11 cellular contexts compared by ENCODE assay signal in genomic region chr1:15578921-15579682, GRCh38. TPM values are rescaled to one million over a fixed set of nuclear protein-coding genes. Genes with fewer than 3 reads are reported as not detected.
DNase-seq lines count a peak whose midpoint lies in the region; ATAC-seq and TF ChIP-seq lines count a peak whose summit lies in the region.
"Had no signal": no experiment of that assay in that cellular context is flagged by ENCODE, and none has a peak within 500 bp of the region (broad histone marks: within the 10 kb centered on the region; RNA-seq: fewer than 3 reads in every experiment).

No MANE protein-coding gene starts in this region.

- H3K4me3 Mint-ChIP-seq in activated T-helper 17 cell treated with anti-CD3 and anti-CD28 coated beads, Interleukin-2, amount 50 U/mL, for 72 hours: peak overlapping the region; percentile 76
- peak overlapping the region; percentile 51 to 83 (median 76) for H3K4me3 Mint-ChIP-seq in naive thymus-derived CD4-positive, alpha-beta T cell

- H3K27me3 Mint-ChIP-seq in activated T-helper 17 cell treated with anti-CD3 and anti-CD28 coated beads, Interleukin-2, amount 50 U/mL, for 72 hours: no peaks in the 10 kb centered on the region
- no peaks in the 10 kb centered on the region for H3K27me3 Mint-ChIP-seq in naive thymus-derived CD4-positive, alpha-beta T cell

- DNase-seq in GM06990 (ENCODE audit: extremely low read depth, insufficient read length): peak; percentile 39
- DNase-seq in naive thymus-derived CD4-positive, alpha-beta T cell: peak in 8 of 9 donors; percentile 32 to 83 (median 76)
- DNase-seq in NCI-H2171 treated with DMSO at 0.1 percent for 48 hours (lab: John Stamatoyannopoulos, UW): no peak
- DNase-seq in ureter (ENCODE audit: low spot score): no peak
- DNase-seq in WERI-Rb-1: no peak
- no peak for DNase-seq in prostate gland (ENCODE audit: low spot score)
- DNase-seq: body of pancreas, heart right ventricle had no signal

- peaks cover 2% of the 10 kb centered on the region for H3K36me3 ChIP-seq in GM06990 (ENCODE audit: control insufficient read depth, insufficient read depth, low read length)
- H3K36me3 ChIP-seq in naive thymus-derived CD4-positive, alpha-beta T cell (ENCODE audit: control insufficient read depth in 2 of 3, insufficient read depth in 3 of 3, low read length in 3 of 3): peaks cover 0 to 14% (median 0%) of the 10 kb centered on the region in 3 experiments
- no peaks in the 10 kb centered on the region for H3K36me3 ChIP-seq in WERI-Rb-1
- no peaks in the 10 kb centered on the region for H3K36me3 ChIP-seq in prostate gland
- H3K36me3 ChIP-seq: thoracic aorta had no signal

- intact Hi-C loops in naive thymus-derived CD4-positive, alpha-beta T cell (cut with micrococcal nuclease): loop anchor here (1.0 to 5.0 kb wide), 4 partner anchors 24 to 163 kb away; partner anchors contain the start of genes DNAJC16 (in 2 of the 2), DDI2 (in 1 of the 2) and TMEM82 (in 1 of the 2)
- intact Hi-C loops in prostate gland (cut with DNase I): no loop called here

- H3K27ac ChIP-seq in naive thymus-derived CD4-positive, alpha-beta T cell (ENCODE audit: low read depth, low read length): peak overlapping the region; percentile 75
- no peak overlapping the region for H3K27ac ChIP-seq in WERI-Rb-1
- no peak overlapping the region for H3K27ac ChIP-seq in prostate gland
- H3K27ac ChIP-seq: body of pancreas, thoracic aorta had no signal

- no peak for TF ChIP-seq POLR2A in prostate gland (IDR thresholded peaks at IDR 0.05)

- CTCF ChIA-PET in naive thymus-derived CD4-positive, alpha-beta T cell (lab: Charles Lee): interaction anchor here (0.6 to 1.9 kb wide), 5 partner anchors 9 to 106 kb away, joined by 3 to 7 read pairs (median 4); no protein-coding TSS in a partner anchor

- peaks cover 29% of the 10 kb centered on the region for H3K36me3 Mint-ChIP-seq in activated T-helper 17 cell treated with anti-CD3 and anti-CD28 coated beads, Interleukin-2, amount 50 U/mL, for 72 hours (ENCODE audit: low read depth)
- peaks cover 5 to 25% (median 15%) of the 10 kb centered on the region in 5 donors for H3K36me3 Mint-ChIP-seq in naive thymus-derived CD4-positive, alpha-beta T cell

- TF ChIP-seq CTCF in GM06990 (IDR thresholded peaks at IDR 0.05; ENCODE audit: insufficient read depth, low read length, poor library complexity, severe bottlenecking): no peak
- no peak for TF ChIP-seq CTCF in WERI-Rb-1 (IDR thresholded peaks at IDR 0.05; ENCODE audit: low read depth, low read length)
- no peak for TF ChIP-seq CTCF in prostate gland (IDR thresholded peaks at IDR 0.05)

- no peaks in the 10 kb centered on the region for H3K27me3 ChIP-seq in GM06990 (replicated peaks; ENCODE audit: control insufficient read depth, insufficient read depth, low read length)
- no peaks in the 10 kb centered on the region for H3K27me3 ChIP-seq in naive thymus-derived CD4-positive, alpha-beta T cell (ENCODE audit: control insufficient read depth in 2 of 2, insufficient read depth in 2 of 2, low read length in 2 of 2)
- no peaks in the 10 kb centered on the region for H3K27me3 ChIP-seq in WERI-Rb-1 (ENCODE audit: insufficient read depth, low read depth, severe bottlenecking)
- no peaks in the 10 kb centered on the region for H3K27me3 ChIP-seq in prostate gland (replicated peaks; ENCODE audit: insufficient read depth)
- H3K27me3 ChIP-seq: body of pancreas had no signal

- H3K9me3 ChIP-seq in naive thymus-derived CD4-positive, alpha-beta T cell (ENCODE audit: control insufficient read depth in 2 of 3, low read length in 3 of 3): no peaks in the 10 kb centered on the region
- H3K9me3 ChIP-seq in WERI-Rb-1 (ENCODE audit: severe bottlenecking) (no peaks in the 10 kb centered on the region), prostate gland (no peaks in the 10 kb centered on the region)
- H3K9me3 ChIP-seq: body of pancreas, heart right ventricle, thoracic aorta had no signal

- H3K4me3 ChIP-seq in GM06990 (replicated peaks; ENCODE audit: low read depth, low read length) (no peak overlapping the region), WERI-Rb-1 (ENCODE audit: low read depth, low read length) (no peak overlapping the region), prostate gland (no peak overlapping the region)
- peak overlapping the region; percentile 33 for H3K4me3 ChIP-seq in naive thymus-derived CD4-positive, alpha-beta T cell (ENCODE audit: low read length)
- H3K4me3 ChIP-seq: body of pancreas, heart right ventricle, thoracic aorta had no signal

- H3K27ac Mint-ChIP-seq in activated T-helper 17 cell treated with anti-CD3 and anti-CD28 coated beads, Interleukin-2, amount 50 U/mL, for 72 hours: peak overlapping the region; percentile 94
- H3K27ac Mint-ChIP-seq in naive thymus-derived CD4-positive, alpha-beta T cell: peak overlapping the region; percentile 91 to 99 (median 96)

- H3K9me3 Mint-ChIP-seq in activated T-helper 17 cell treated with anti-CD3 and anti-CD28 coated beads, Interleukin-2, amount 50 U/mL, for 72 hours: no peaks in the 10 kb centered on the region
- H3K9me3 Mint-ChIP-seq in naive thymus-derived CD4-positive, alpha-beta T cell: no peaks in the 10 kb centered on the region

- H3K4me1 Mint-ChIP-seq in activated T-helper 17 cell treated with anti-CD3 and anti-CD28 coated beads, Interleukin-2, amount 50 U/mL, for 72 hours: peaks cover 22% of the 10 kb centered on the region
- H3K4me1 Mint-ChIP-seq in naive thymus-derived CD4-positive, alpha-beta T cell: peaks cover 29 to 62% (median 46%) of the 10 kb centered on the region in 7 donors

- peaks cover 27 to 58% of the 10 kb centered on the region in 2 donors for H3K4me1 ChIP-seq in naive thymus-derived CD4-positive, alpha-beta T cell (ENCODE audit: control insufficient read depth in 2 of 2, insufficient read depth in 2 of 2, low read length in 2 of 2)
- H3K4me1 ChIP-seq in prostate gland (replicated peaks): no peaks in the 10 kb centered on the region
- H3K4me1 ChIP-seq: body of pancreas had no signal

- 75% methylated on average over 16 of the region's 16 CpGs for WGBS in prostate gland

- ATAC-seq in HG03460 (IDR thresholded peaks at IDR 0.05; ENCODE audit: unreplicated experiment): peak; percentile 45
- peak; percentile 81 for ATAC-seq in activated T-helper 17 cell treated with anti-CD3 and anti-CD28 coated beads, Interleukin-2, amount 50 U/mL, for 72 hours (replicated peaks)
- ATAC-seq in naive thymus-derived CD4-positive, alpha-beta T cell: peak; percentile 89
- ATAC-seq: body of pancreas had no signal

- POLR2A ChIA-PET in naive thymus-derived CD4-positive, alpha-beta T cell (lab: Charles Lee): interaction anchor here (0.6 to 6.0 kb wide), 13 partner anchors 8 to 407 kb away, joined by 3 to 35 read pairs (median 4); partner anchors contain the start of genes DDI2 and DNAJC16

RNA-seq across cellular contexts. Expression of gene AGMAT, which starts 5.7 kb away (rescaled TPM):
- total RNA-seq in activated T-helper 17 cell treated with anti-CD3 and anti-CD28 coated beads, Interleukin-2, amount 50 U/mL, for 72 hours: 10 to 100 TPM in 1 of 2 donors, 1 to 10 TPM in 1; 9.7 to 16.6 TPM
- total RNA-seq in naive thymus-derived CD4-positive, alpha-beta T cell: 10 to 100 TPM in 1 of 5 experiments, 1 to 10 TPM in 4; 6.4 to 21.5 (median 9.5) TPM
- 10 to 100 TPM; 14.5 to 16.9 TPM for polyA plus RNA-seq in naive thymus-derived CD4-positive, alpha-beta T cell
- total RNA-seq in ureter: 2.0 TPM
- 1 to 10 TPM in 1 of 2 donors, under 1 TPM in 1; 0.96 to 1.9 TPM for total RNA-seq in prostate gland

RNA-seq across cellular contexts. Expression of gene DDI2, which starts 38.2 kb away (rescaled TPM):
- total RNA-seq in activated T-helper 17 cell treated with anti-CD3 and anti-CD28 coated beads, Interleukin-2, amount 50 U/mL, for 72 hours: 10 to 100 TPM; 28.3 to 39.3 TPM
- 10 to 100 TPM; 24.5 to 46.8 (median 37.0) TPM for total RNA-seq in naive thymus-derived CD4-positive, alpha-beta T cell
- 1 to 10 TPM; 3.2 to 6.7 TPM for polyA plus RNA-seq in naive thymus-derived CD4-positive, alpha-beta T cell
- 92.0 TPM for total RNA-seq in ureter
- 10 to 100 TPM; 47.5 to 58.4 TPM for total RNA-seq in prostate gland

RNA-seq across cellular contexts. Expression of gene DNAJC16, which starts 52.5 kb away (rescaled TPM):
- 10 to 100 TPM in 1 of 2 donors, 1 to 10 TPM in 1; 8.6 to 10.0 TPM for total RNA-seq in activated T-helper 17 cell treated with anti-CD3 and anti-CD28 coated beads, Interleukin-2, amount 50 U/mL, for 72 hours
- total RNA-seq in naive thymus-derived CD4-positive, alpha-beta T cell: 10 to 100 TPM; 17.8 to 29.4 (median 25.0) TPM
- polyA plus RNA-seq in naive thymus-derived CD4-positive, alpha-beta T cell: 10 to 100 TPM in 1 of 2 donors, 1 to 10 TPM in 1; 9.6 to 10.0 TPM
- total RNA-seq in ureter: 43.8 TPM
- total RNA-seq in prostate gland: 10 to 100 TPM; 21.5 to 27.2 TPM

RNA-seq across cellular contexts. Expression of gene CASP9, which starts 55.1 kb away (rescaled TPM):
- total RNA-seq in activated T-helper 17 cell treated with anti-CD3 and anti-CD28 coated beads, Interleukin-2, amount 50 U/mL, for 72 hours: 10 to 100 TPM; 17.1 to 17.9 TPM
- total RNA-seq in naive thymus-derived CD4-positive, alpha-beta T cell: 10 to 100 TPM; 14.7 to 22.2 (median 15.7) TPM
- 1 to 10 TPM; 9.0 to 9.3 TPM for polyA plus RNA-seq in naive thymus-derived CD4-positive, alpha-beta T cell
- total RNA-seq in ureter (16.8 TPM), prostate gland (10 to 100 TPM; 22.2 to 46.1 TPM)

Comparison
In these comparisons a context has a peak if more than half of its experiments do, and no peak if none do; other contexts are left out.
1. DNase-seq: peak in GM06990 (single experiment) and naive thymus-derived CD4-positive, alpha-beta T cell (8 of 9); none in NCI-H2171 treated with DMSO at 0.1 percent for 48 hours (single experiment), ureter (single experiment), WERI-Rb-1 (single experiment) and prostate gland (single experiment).
2. Peak in every context shown above with its lines, with median percentiles within 50 percentile points of each other: ATAC-seq.